In genomic region chr14:72717220-72717619, GRCh38 we compare ENCODE assay signal across 23 cellular contexts.
DNase-seq lines count a peak whose midpoint lies in the region; ATAC-seq and TF ChIP-seq lines count a peak whose summit lies in the region.
"Had no signal": no experiment of that assay in that cellular context is flagged by ENCODE, and none has a peak within 500 bp of the region (broad histone marks: within the 10 kb centered on the region; RNA-seq: fewer than 3 reads in every experiment).

No MANE protein-coding gene starts in this region.

- H3K4me3 Mint-ChIP-seq in naive B cell (peak overlapping the region in 6 of 8 donors; percentile 38 to 86 (median 78)), nephron progenitor cell (no peak overlapping the region)
- H3K4me3 Mint-ChIP-seq: activated naive CD8-positive, alpha-beta T cell treated with anti-CD3 and anti-CD28 coated beads, Interleukin-2, amount 10 ng/mL, durations not matched to agents 7 days and 5 days; activated T-cell treated with anti-CD3 and anti-CD28 coated beads, Interleukin-2, amount 50 U/mL, for 4 hours had no signal

- peaks cover 56 to 66% (median 59%) of the 10 kb centered on the region in 3 donors for H3K4me1 Mint-ChIP-seq in naive B cell
- H3K4me1 Mint-ChIP-seq in nephron progenitor cell = peaks cover 36% of the 10 kb centered on the region

- H3K27me3 ChIP-seq in left ventricle myocardium inferior (ENCODE audit: low read depth) = no peaks in the 10 kb centered on the region
- H3K27me3 ChIP-seq in right cardiac atrium (ENCODE audit: control insufficient read depth, insufficient read depth) = no peaks in the 10 kb centered on the region
- H3K27me3 ChIP-seq: body of pancreas, Peyer's patch, SJCRH30, testis, uterus had no signal

- H3K9me3 ChIP-seq in left ventricle myocardium inferior (replicated peaks) (no peaks in the 10 kb centered on the region), right cardiac atrium (ENCODE audit: control insufficient read depth, low read length) (no peaks in the 10 kb centered on the region)
- H3K9me3 ChIP-seq: body of pancreas, Peyer's patch, SJCRH30, testis, uterus had no signal

- H3K27ac ChIP-seq in left ventricle myocardium inferior (replicated peaks) (peak overlapping the region; percentile 90), right cardiac atrium (ENCODE audit: low read length) (no peak overlapping the region)
- H3K27ac ChIP-seq: body of pancreas, epithelial cell of prostate, Peyer's patch, SJCRH30, testis, uterus had no signal

- ATAC-seq in right cardiac atrium = no peak
- peak; percentile 63 for ATAC-seq in HG03175 (IDR thresholded peaks at IDR 0.05; ENCODE audit: unreplicated experiment)
- peak in 1 of 2 donors; percentile 34 for ATAC-seq in naive B cell (ENCODE audit: low read depth in 2 of 2)
- no peak for ATAC-seq in HG03565 (IDR thresholded peaks at IDR 0.05; ENCODE audit: unreplicated experiment)
- ATAC-seq in GM21423 (IDR thresholded peaks at IDR 0.05; ENCODE audit: unreplicated experiment) = no peak
- ATAC-seq: activated CD4-positive, CD25-positive, alpha-beta regulatory T cell treated with anti-CD3 and anti-CD28 coated beads, Interleukin-2, amount 50 U/mL, for 24 hours; activated T-cell treated with anti-CD3 and anti-CD28 coated beads, Interleukin-2, amount 50 U/mL, for 4 hours; body of pancreas; left colon had no signal

- H3K9me3 Mint-ChIP-seq in naive B cell (no peaks in the 10 kb centered on the region), nephron progenitor cell (no peaks in the 10 kb centered on the region)
- H3K9me3 Mint-ChIP-seq: activated naive CD8-positive, alpha-beta T cell treated with anti-CD3 and anti-CD28 coated beads, Interleukin-2, amount 10 ng/mL, durations not matched to agents 7 days and 5 days; activated T-cell treated with anti-CD3 and anti-CD28 coated beads, Interleukin-2, amount 50 U/mL, for 4 hours; T-cell had no signal

- H3K36me3 ChIP-seq in left ventricle myocardium inferior = no peaks in the 10 kb centered on the region
- H3K36me3 ChIP-seq: Peyer's patch, SJCRH30, uterus had no signal

- H3K4me1 ChIP-seq in left ventricle myocardium inferior (peaks cover 74% of the 10 kb centered on the region), right cardiac atrium (ENCODE audit: control insufficient read depth, insufficient read depth, low read length) (peaks cover 4% of the 10 kb centered on the region)
- H3K4me1 ChIP-seq: body of pancreas, SJCRH30, uterus had no signal

- H3K36me3 Mint-ChIP-seq in naive B cell (peaks cover under 1 to 4% of the 10 kb centered on the region in 2 donors), nephron progenitor cell (ENCODE audit: low read depth) (peaks cover 23% of the 10 kb centered on the region)
- H3K36me3 Mint-ChIP-seq: T-cell had no signal

- H3K27ac Mint-ChIP-seq in naive B cell (peak overlapping the region; percentile 16 to 86 (median 40)), nephron progenitor cell (no peak overlapping the region)

- TF ChIP-seq CTCF in left ventricle myocardium inferior (IDR thresholded peaks at IDR 0.05; ENCODE audit: borderline replicate concordance) = no peak
- no peak for TF ChIP-seq CTCF in nephron progenitor cell (IDR thresholded peaks at IDR 0.05)

- DNase-seq in left ventricle myocardium inferior = no peak
- DNase-seq in right cardiac atrium = no peak
- no peak for DNase-seq in naive B cell
- no peak for DNase-seq in nephron progenitor cell
- DNase-seq: activated naive CD8-positive, alpha-beta T cell treated with anti-CD3 and anti-CD28 coated beads, Interleukin-2, amount 10 ng/mL, durations not matched to agents 7 days and 5 days; activated T-cell treated with anti-CD3 and anti-CD28 coated beads, Interleukin-2, amount 50 U/mL, for 4 hours; body of pancreas; GOT3; left colon; mesenchymal stem cell; NCI-H1092 treated with DMSO at 0.1 percent for 48 hours; NCI-H187 treated with DMSO at 0.1 percent for 48 hours; NCI-H526; Peyer's patch; SJCRH30; testis; uterus had no signal

- WGBS in right cardiac atrium = 96% methylated on average over 2 of the region's 2 CpGs

- intact Hi-C loops in left ventricle myocardium inferior (cut with micrococcal nuclease) (no loop called here), right cardiac atrium (cut with DNase I) (no loop called here)

- H3K4me3 ChIP-seq in left ventricle myocardium inferior (no peak overlapping the region), right cardiac atrium (ENCODE audit: low read length) (no peak overlapping the region)
- H3K4me3 ChIP-seq: body of pancreas, Peyer's patch, SJCRH30, testis, uterus had no signal

- H3K27me3 Mint-ChIP-seq in naive B cell (no peaks in the 10 kb centered on the region), nephron progenitor cell (ENCODE audit: low read depth, poor library complexity) (peaks cover 3% of the 10 kb centered on the region)
- H3K27me3 Mint-ChIP-seq: activated naive CD8-positive, alpha-beta T cell treated with anti-CD3 and anti-CD28 coated beads, Interleukin-2, amount 10 ng/mL, durations not matched to agents 7 days and 5 days; T-cell had no signal
